Comparison of ENCODE assay signal across 31 cellular contexts in genomic region chr9:136972743-136973142, GRCh38. TPM values are rescaled to one million over a fixed set of nuclear protein-coding genes. Genes with fewer than 3 reads are reported as not detected.
"Had no signal": no experiment of that assay in that cellular context is flagged by ENCODE, and none has a peak within 500 bp of the region (broad histone marks: within the 10 kb centered on the region; RNA-seq: fewer than 3 reads in every experiment).

No MANE protein-coding gene starts in this region.

- DNase-seq: activated CD4-positive, alpha-beta memory T cell treated with anti-CD3 and anti-CD28 coated beads, Interleukin-2, amount 10 ng/mL, durations not matched to agents 7 days and 5 days; activated CD4-positive, alpha-beta T cell treated with anti-CD3 and anti-CD28 coated beads for 1 hour; activated CD4-positive, alpha-beta T cell treated with anti-CD3 and anti-CD28 coated beads for 4 hours; activated CD4-positive, alpha-beta T cell treated with anti-CD3 and anti-CD28 coated beads, Interleukin-2, amount 10 ng/mL, durations not matched to agents 7 days and 5 days; activated CD4-positive, alpha-beta T cell treated with anti-CD3 and anti-CD28 coated beads, Interleukin-2, amount 50 U/mL, for 4 hours; activated effector memory CD4-positive, alpha-beta T cell treated with Interleukin-2 at 50 U/mL for 16 hours; activated gamma-delta T cell treated with Interleukin-2 at 50 U/mL for 16 hours; activated naive CD4-positive, alpha-beta T cell treated with anti-CD3 and anti-CD28 coated beads, Interleukin-2, amount 50 U/mL, for 16 hours; activated naive CD4-positive, alpha-beta T cell treated with Interleukin-2 at 50 U/mL for 16 hours; activated T-cell treated with anti-CD3 and anti-CD28 coated beads, Interleukin-2, amount 50 U/mL, for 4 hours; amniotic stem cell; anterior cingulate cortex; brain microvascular endothelial cell; cortex of kidney; dermis blood vessel endothelial cell; effector CD4-positive, alpha-beta T cell; effector memory CD8-positive, alpha-beta T cell; erythroblast; foreskin keratinocyte; gastrocnemius medialis; glutamatergic neuron; heart left ventricle; T-helper 2 cell had no signal

- H3K27ac ChIP-seq: brain microvascular endothelial cell, esophagus muscularis mucosa, foreskin keratinocyte, gastrocnemius medialis, heart left ventricle had no signal

- FAIRE-seq: astrocyte, bronchial epithelial cell, colon had no signal

- H3K36me3 ChIP-seq: brain microvascular endothelial cell, esophagus muscularis mucosa, gastrocnemius medialis, heart left ventricle had no signal

- H3K4me3 ChIP-seq: esophagus muscularis mucosa, gastrocnemius medialis, heart left ventricle had no signal

- ATAC-seq: activated T-cell treated with anti-CD3 and anti-CD28 coated beads, Interleukin-2, amount 50 U/mL, for 4 hours; activated T-helper 17 cell treated with anti-CD3 and anti-CD28 coated beads, Interleukin-2, amount 50 U/mL, for 72 hours; effector memory CD8-positive, alpha-beta T cell; foreskin keratinocyte; gastrocnemius medialis; heart left ventricle; WTC11 had no signal

- H3K27me3 ChIP-seq: brain microvascular endothelial cell had no signal

- H3K4me1 ChIP-seq: foreskin keratinocyte had no signal

- H3K9me3 ChIP-seq: esophagus muscularis mucosa, gastrocnemius medialis, heart left ventricle had no signal

RNA-seq across cellular contexts. Expression of gene PTGDS, which starts 4.6 kb away (rescaled TPM):
- total RNA-seq: foreskin keratinocyte had no signal
- polyA plus RNA-seq: foreskin keratinocyte had no signal

RNA-seq across cellular contexts. Expression of gene LCNL1, which starts 10.1 kb away (rescaled TPM):
- total RNA-seq: activated T-cell treated with anti-CD3 and anti-CD28 coated beads, Interleukin-2, amount 50 U/mL, for 4 hours; bronchial epithelial cell; dermis blood vessel endothelial cell; foreskin keratinocyte; T-helper 1 cell treated with Interleukin-12 subunit alpha and Interleukin-12 subunit beta and Interleukin-4 antibody, amounts not matched to agents 30 ng/mL and 1 ng/mL, for 36 hours had no signal
- polyA plus RNA-seq: foreskin keratinocyte had no signal

RNA-seq across cellular contexts. Expression of gene LCN12, which starts 20.7 kb away (rescaled TPM):
- total RNA-seq: astrocyte, bronchial epithelial cell, dermis blood vessel endothelial cell, esophagus muscularis mucosa, foreskin keratinocyte, gastrocnemius medialis had no signal

RNA-seq across cellular contexts. Expression of gene CLIC3, which starts 23.6 kb away (rescaled TPM):
- total RNA-seq: cerebellum, dermis blood vessel endothelial cell had no signal
